In the genomic region with DNA sequence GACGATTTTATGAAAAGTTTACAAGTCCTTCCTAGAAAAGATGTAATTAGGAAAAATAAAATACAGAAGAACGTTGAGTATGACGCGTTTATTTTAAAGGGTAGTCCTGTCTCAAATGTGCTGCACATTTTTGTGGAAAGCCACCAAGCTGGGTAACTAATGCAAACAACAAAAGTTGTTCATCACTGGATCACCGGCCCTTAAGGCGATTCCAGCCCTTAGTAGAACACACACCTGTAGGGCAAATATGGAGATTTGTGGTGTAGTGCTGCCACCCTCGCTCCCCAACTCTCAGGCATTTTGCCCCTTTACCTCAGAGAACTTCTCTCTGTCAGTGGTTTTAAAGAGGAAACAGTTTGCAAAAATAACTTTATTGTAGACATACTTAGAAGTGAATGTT, we compare ENCODE assay signal across 9 cellular contexts. TPM values are rescaled to one million over a fixed set of nuclear protein-coding genes. Genes with fewer than 3 reads are reported as not detected.
DNase-seq lines count a peak whose midpoint lies in the region; ATAC-seq and TF ChIP-seq lines count a peak whose summit lies in the region.
"Had no signal": no experiment of that assay in that cellular context is flagged by ENCODE, and none has a peak within 500 bp of the region (broad histone marks: within the 10 kb centered on the region; RNA-seq: fewer than 3 reads in every experiment).

No MANE protein-coding gene starts in this region.

- no peaks in the 10 kb centered on the region for H3K9me2 ChIP-seq in Loucy (replicated peaks; ENCODE audit: low read depth, low read length)

- H3K27me3 ChIP-seq in CD4-positive, alpha-beta T cell (ENCODE audit: control insufficient read depth, insufficient read depth, low read length), result no peaks in the 10 kb centered on the region
- H3K27me3 ChIP-seq in Loucy (ENCODE audit: insufficient read depth, low read length, poor library complexity, severe bottlenecking) (no peaks in the 10 kb centered on the region), duodenal mucosa (ENCODE audit: control insufficient read depth in 1 of 2, insufficient read depth in 2 of 2, low read length in 2 of 2) (no peaks in the 10 kb centered on the region), neuron (ENCODE audit: insufficient read depth, low read length) (no peaks in the 10 kb centered on the region)

- intact Hi-C loops in CD4-positive, alpha-beta T cell (cut with DNase I, micrococcal nuclease), result loop anchor here (1.0 to 10.0 kb wide), 4 partner anchors 19 to 492 kb away; no protein-coding TSS in a partner anchor

- CTCF ChIA-PET in CD4-positive, alpha-beta T cell (lab: Charles Lee), result no interaction called here

- no peaks in the 10 kb centered on the region for H3K9me3 ChIP-seq in CD4-positive, alpha-beta T cell (ENCODE audit: control insufficient read depth, low read length)
- H3K9me3 ChIP-seq in Loucy (ENCODE audit: insufficient read depth, low read depth, low read length), result no peaks in the 10 kb centered on the region
- no peaks in the 10 kb centered on the region for H3K9me3 ChIP-seq in duodenal mucosa (ENCODE audit: control insufficient read depth in 1 of 2, low read length in 2 of 2)
- no peaks in the 10 kb centered on the region for H3K9me3 ChIP-seq in neuron (ENCODE audit: low read length)

- TF ChIP-seq CTCF in CD4-positive, alpha-beta T cell (IDR thresholded peaks at IDR 0.05), result no peak
- TF ChIP-seq CTCF in Loucy (conservative IDR thresholded peaks at IDR 0.05; ENCODE audit: low read length), result no peak

- POLR2A ChIA-PET in CD4-positive, alpha-beta T cell (lab: Charles Lee), result interaction anchor here (1.0 kb wide), 1 partner anchor 125 kb away, joined by 4 read pairs; no protein-coding TSS in a partner anchor

- peak overlapping the region; percentile 76 for H3K4me3 ChIP-seq in Loucy (ENCODE audit: low read length, poor library complexity, severe bottlenecking)
- peak overlapping the region; percentile 43 to 55 for H3K4me3 ChIP-seq in duodenal mucosa (ENCODE audit: low read depth in 1 of 2, low read length in 2 of 2)
- H3K4me3 ChIP-seq in neuron (ENCODE audit: low read length), result peak overlapping the region; percentile 53

- H3K9me3 Mint-ChIP-seq in CD4-positive, alpha-beta T cell, result no peaks in the 10 kb centered on the region

- no peaks in the 10 kb centered on the region for H3F3A ChIP-seq in Loucy (ENCODE audit: low read depth)

- H3K4me1 Mint-ChIP-seq in CD4-positive, alpha-beta T cell (ENCODE audit: low read depth), result peaks cover 41% of the 10 kb centered on the region

- H3K79me2 ChIP-seq in Loucy (ENCODE audit: insufficient read depth, low read length), result peaks cover 33% of the 10 kb centered on the region

- H3K27ac Mint-ChIP-seq in CD4-positive, alpha-beta T cell, result peak overlapping the region; percentile 90

- H3K27ac ChIP-seq in CD4-positive, alpha-beta T cell (ENCODE audit: low read depth, low read length), result no peak overlapping the region
- no peak overlapping the region for H3K27ac ChIP-seq in duodenal mucosa (ENCODE audit: low read depth, low read length)

- H4K20me1 ChIP-seq in Loucy (ENCODE audit: insufficient read depth, low read length, poor library complexity, severe bottlenecking), result peaks cover 13% of the 10 kb centered on the region

- no peak for DNase-seq in CD4-positive, alpha-beta T cell
- DNase-seq in NCI-H2029 (lab: John Stamatoyannopoulos, UW), result no peak
- DNase-seq in cerebellum (ENCODE audit: low spot score), result no peak
- no peak for DNase-seq in medulla oblongata (ENCODE audit: extremely low spot score)
- DNase-seq in nucleus accumbens (lab: John Stamatoyannopoulos, UW), result no peak
- DNase-seq: NCI-H2029 treated with DMSO at 0.1 percent for 48 hours had no signal

- H3K27me3 Mint-ChIP-seq in CD4-positive, alpha-beta T cell, result peaks cover 4% of the 10 kb centered on the region

- ATAC-seq in CD4-positive, alpha-beta T cell (ENCODE audit: poor library complexity), result no peak

- H3K36me3 ChIP-seq in Loucy (ENCODE audit: insufficient read depth, low read length) (no peaks in the 10 kb centered on the region), duodenal mucosa (ENCODE audit: control insufficient read depth in 1 of 2, insufficient read depth in 2 of 2, low read length in 2 of 2) (no peaks in the 10 kb centered on the region), neuron (ENCODE audit: insufficient read depth, low read length) (no peaks in the 10 kb centered on the region)

- H3K4me1 ChIP-seq in Loucy (ENCODE audit: insufficient read depth, low read length, poor library complexity, severe bottlenecking), result peaks cover 28% of the 10 kb centered on the region
- peaks cover 0 to 20% of the 10 kb centered on the region in 2 donors for H3K4me1 ChIP-seq in duodenal mucosa (ENCODE audit: control insufficient read depth in 1 of 2, insufficient read depth in 2 of 2, low read length in 2 of 2)
- peaks cover 12% of the 10 kb centered on the region for H3K4me1 ChIP-seq in neuron (ENCODE audit: insufficient read depth, low read length)

- peak overlapping the region; percentile 73 for H3K9ac ChIP-seq in Loucy (ENCODE audit: low read depth, low read length, poor library complexity, severe bottlenecking)
- no peak overlapping the region for H3K9ac ChIP-seq in duodenal mucosa (ENCODE audit: low read depth in 1 of 2, low read length in 2 of 2)

- peaks cover 41% of the 10 kb centered on the region for H3K36me3 Mint-ChIP-seq in CD4-positive, alpha-beta T cell (ENCODE audit: low read depth)

- H3K4me2 ChIP-seq in Loucy (ENCODE audit: low read depth, low read length, poor library complexity, severe bottlenecking), result peak overlapping the region; percentile 89

- peak overlapping the region; percentile 88 for H3K4me3 Mint-ChIP-seq in CD4-positive, alpha-beta T cell

- no peak overlapping the region for H2AFZ ChIP-seq in Loucy (ENCODE audit: low read length)
- H2AFZ ChIP-seq in neuron (ENCODE audit: low read depth, low read length), result no peak overlapping the region

RNA-seq across cellular contexts. Expression of a gene that starts 1.9 kb away (rescaled TPM):
- total RNA-seq in CD4-positive, alpha-beta T cell, result 10 to 100 TPM; 17.4 to 19.2 TPM
- 11.1 TPM for total RNA-seq in cerebellum
